ENCODE assay signal across 11 cellular contexts in genomic region chr9:136343121-136343883, GRCh38. TPM values are rescaled to one million over a fixed set of nuclear protein-coding genes. Genes with fewer than 3 reads are reported as not detected.
A peak's percentile ranks its signal among the peaks of the same experiment; 100 is the strongest.
DNase-seq lines count a peak whose midpoint lies in the region; ATAC-seq, FAIRE-seq and TF ChIP-seq lines count a peak whose summit lies in the region.
"Had no signal": no experiment of that assay in that cellular context is flagged by ENCODE, and none has a peak within 500 bp of the region (broad histone marks: within the 10 kb centered on the region; RNA-seq: fewer than 3 reads in every experiment).

No MANE protein-coding gene starts in this region.

- intact Hi-C loops in Right ventricle myocardium inferior (cut with DNase I): loop anchor here (1.0 kb wide), 1 partner anchor 20 kb away; the partner anchor contains the start of gene DNLZ

- H2BK15ac ChIP-seq in H9 (ENCODE audit: low read depth, low read length): no peak overlapping the region

- H3K9me3 ChIP-seq in H9 (ENCODE audit: control insufficient read depth, low read depth, low read length) (no peaks in the 10 kb centered on the region), parathyroid adenoma (ENCODE audit: control insufficient read depth, low read length) (no peaks in the 10 kb centered on the region), SJCRH30 (replicated peaks) (no peaks in the 10 kb centered on the region)
- H3K9me3 ChIP-seq: SJSA1 had no signal

- H3K27ac ChIP-seq in H9 (ENCODE audit: insufficient read length, low read depth, low read length) (no peak overlapping the region), parathyroid adenoma (no peak overlapping the region), SJCRH30 (no peak overlapping the region)
- H3K27ac ChIP-seq: epithelial cell of prostate, SJSA1 had no signal

- no peak overlapping the region for H2BK12ac ChIP-seq in H9 (ENCODE audit: insufficient read length, low read depth, low read length)

- no peak overlapping the region for H3K9ac ChIP-seq in H9 (ENCODE audit: extremely low read depth, insufficient read length, low read length)
- no peak overlapping the region for H3K9ac ChIP-seq in parathyroid adenoma

- DNase-seq in H9: peak; percentile 68
- DNase-seq in Right ventricle myocardium inferior (ENCODE audit: missing footprints): no peak
- DNase-seq in SJCRH30: no peak
- no peak for DNase-seq in GM12891 (ENCODE audit: insufficient read length, low spot score)

- H3K79me2 ChIP-seq in H9 (ENCODE audit: insufficient read depth, low read length): no peaks in the 10 kb centered on the region
- H3K79me2 ChIP-seq in parathyroid adenoma: no peaks in the 10 kb centered on the region

- H3K4me2 ChIP-seq in H9 (ENCODE audit: insufficient read depth, insufficient read length, low read length) (no peak overlapping the region), parathyroid adenoma (ENCODE audit: low read length) (peak overlapping the region; percentile 83)

- H4K5ac ChIP-seq in H9 (ENCODE audit: insufficient read length, low read depth, low read length): no peak overlapping the region

- H3K4me3 ChIP-seq in parathyroid adenoma (ENCODE audit: low read depth, low read length) (peak overlapping the region; percentile 47), SJCRH30 (no peak overlapping the region)
- H3K4me3 ChIP-seq: SJSA1 had no signal

- no CpG with 5 or more reads among the region's 23 CpGs for WGBS in H9 (ENCODE audit: extremely low coverage, insufficient read length, low lambda C conversion rate)

- H3K4me1 ChIP-seq in H9 (ENCODE audit: insufficient read depth, low read length) (no peaks in the 10 kb centered on the region), parathyroid adenoma (peaks cover 5% of the 10 kb centered on the region), SJCRH30 (peaks cover 35% of the 10 kb centered on the region)

- no peak overlapping the region for H2BK120ac ChIP-seq in H9 (ENCODE audit: low read depth, low read length, poor library complexity, severe bottlenecking)

- H3K4ac ChIP-seq in H9 (ENCODE audit: low read depth, low read length): no peak overlapping the region; the same call in 1 of the 2 replicates

- peak overlapping the region in 2 of 3 experiments; percentile 83 to 94; a peak in 3 of 7 replicates for H3K27ac Mint-ChIP-seq in H9
- H3K27ac Mint-ChIP-seq: activated CD4-positive, alpha-beta T cell treated with anti-CD3 and anti-CD28 coated beads, Interleukin-2, amount 10 ng/mL, durations not matched to agents 24 days and 14 days; activated naive CD8-positive, alpha-beta T cell had no signal

- no peak for FAIRE-seq in GM12891 (lab: Jason Lieb, UNC)

- no peaks in the 10 kb centered on the region for H3K9me3 Mint-ChIP-seq in H9
- H3K9me3 Mint-ChIP-seq: activated CD4-positive, alpha-beta T cell treated with anti-CD3 and anti-CD28 coated beads, Interleukin-2, amount 10 ng/mL, durations not matched to agents 24 days and 14 days had no signal

- no peak overlapping the region for H3T11ph ChIP-seq in H9 (ENCODE audit: low read length)

- no peaks in the 10 kb centered on the region for H4K20me1 ChIP-seq in H9 (ENCODE audit: control insufficient read depth, insufficient read depth, insufficient read length)

- no peak for TF ChIP-seq POLR2A in GM12891 (IDR thresholded peaks at IDR 0.05; ENCODE audit: low read depth, low read length)

- TF ChIP-seq CTCF in H9 (conservative IDR thresholded peaks at IDR 0.05) (no peak), parathyroid adenoma (IDR thresholded peaks at IDR 0.05) (no peak)

- H3K79me1 ChIP-seq in H9 (ENCODE audit: insufficient read depth, low read depth, low read length, poor library complexity, severe bottlenecking): no peaks in the 10 kb centered on the region

- peak overlapping the region; percentile 47 for H3K18ac ChIP-seq in H9 (ENCODE audit: insufficient read length, low read depth, low read length)

- H3K27me3 ChIP-seq in H9 (ENCODE audit: insufficient read depth, low read length) (no peaks in the 10 kb centered on the region), parathyroid adenoma (ENCODE audit: control insufficient read depth, insufficient read depth, low read length) (no peaks in the 10 kb centered on the region), SJCRH30 (no peaks in the 10 kb centered on the region)
- H3K27me3 ChIP-seq: SJSA1 had no signal

- H4K91ac ChIP-seq in H9 (ENCODE audit: insufficient read length, low read depth, low read length): peak overlapping the region; percentile 8

- ATAC-seq in Right ventricle myocardium inferior: peak; percentile 64
- ATAC-seq in GM21786 (IDR thresholded peaks at IDR 0.05; ENCODE audit: unreplicated experiment): no peak

- H3K36me3 ChIP-seq in parathyroid adenoma (ENCODE audit: control insufficient read depth, insufficient read depth, low read length) (no peaks in the 10 kb centered on the region), SJCRH30 (peaks cover 19% of the 10 kb centered on the region)

- no peak overlapping the region for H3K56ac ChIP-seq in H9 (ENCODE audit: insufficient read length, low read depth, low read length)

- no peak overlapping the region for H4K8ac ChIP-seq in H9 (replicated peaks; ENCODE audit: insufficient read length, low read depth, low read length)

- no peak overlapping the region for H3K23ac ChIP-seq in H9 (ENCODE audit: insufficient read length, low read depth, low read length)

- H3K14ac ChIP-seq in H9 (ENCODE audit: insufficient read depth, low read length): peak overlapping the region; percentile 50

- no peak overlapping the region for H2BK5ac ChIP-seq in H9 (ENCODE audit: insufficient read length, low read length)

- H3K36me3 Mint-ChIP-seq in H9 (ENCODE audit: insufficient read depth in 1 of 3, low read depth in 3 of 3): no peaks in the 10 kb centered on the region; a peak in 1 of 7 replicates
- H3K36me3 Mint-ChIP-seq: activated naive CD8-positive, alpha-beta T cell had no signal

- no peaks in the 10 kb centered on the region; the same call in 1 of the 2 replicates for H3K27me3 Mint-ChIP-seq in H9 (ENCODE audit: low read depth)
- H3K27me3 Mint-ChIP-seq: activated CD4-positive, alpha-beta T cell treated with anti-CD3 and anti-CD28 coated beads, Interleukin-2, amount 10 ng/mL, durations not matched to agents 24 days and 14 days; activated naive CD8-positive, alpha-beta T cell had no signal

- no peak overlapping the region for H2BK20ac ChIP-seq in H9 (ENCODE audit: low read depth, low read length, poor library complexity, severe bottlenecking)

- no peak overlapping the region for H2AK5ac ChIP-seq in H9 (ENCODE audit: insufficient read length, low read length)

- H2AFZ ChIP-seq in H9 (ENCODE audit: low read length) (no peak overlapping the region), parathyroid adenoma (peak overlapping the region; percentile 75)

- peaks cover 6 to 30% of the 10 kb centered on the region in 2 experiments; a peak in 3 of 4 replicates for H3K4me1 Mint-ChIP-seq in H9
- H3K4me1 Mint-ChIP-seq: activated CD4-positive, alpha-beta T cell treated with anti-CD3 and anti-CD28 coated beads, Interleukin-2, amount 10 ng/mL, durations not matched to agents 24 days and 14 days had no signal

- no peaks in the 10 kb centered on the region for H3K23me2 ChIP-seq in H9 (ENCODE audit: insufficient read length, low read depth, low read length, poor library complexity, severe bottlenecking)

- peak overlapping the region; percentile 59 to 80 for H3K4me3 Mint-ChIP-seq in H9
- H3K4me3 Mint-ChIP-seq: activated naive CD8-positive, alpha-beta T cell had no signal

TF ChIP-seq in GM12891, 5 proteins besides CTCF, POLR2A, EP300 and RAD21:
- TF ChIP-seq PAX5 (IDR thresholded peaks at IDR 0.05; ENCODE audit: insufficient read depth, low read length, severe bottlenecking): no peak
- TF ChIP-seq POU2F2 (IDR thresholded peaks at IDR 0.05; ENCODE audit: low read depth, low read length): no peak
- no peak for TF ChIP-seq POLR2AphosphoS5 (IDR thresholded peaks at IDR 0.05; ENCODE audit: low read depth, low read length)
- no peak for TF ChIP-seq TAF1 (IDR thresholded peaks at IDR 0.05; ENCODE audit: low read depth, low read length)
- TF ChIP-seq SPI1 (IDR thresholded peaks at IDR 0.05; ENCODE audit: low read depth, low read length): no peak

RNA-seq across cellular contexts. Expression of gene GPSM1, which starts 16.0 kb away (rescaled TPM):
- total RNA-seq in H9 (2021) (22.1 and 24.7 TPM in 2 replicates), Right ventricle myocardium inferior (48.6 TPM)
- 52.5 and 57.2 TPM in 2 replicates for total RNA-seq in SJCRH30 (2014; rRNA removed; shearing (Covaris generic))
- 0.04 TPM for polyA plus RNA-seq in GM12891 (2012; ENCODE audit: low read depth, missing spikeins)

RNA-seq across cellular contexts. Expression of gene DNLZ, which starts 20.2 kb away (rescaled TPM):
- total RNA-seq in H9 (2021): 22.3 and 24.8 TPM in 2 replicates
- total RNA-seq in Right ventricle myocardium inferior: 40.6 TPM
- total RNA-seq in SJCRH30 (2014; rRNA removed; shearing (Covaris generic)): 17.0 and 19.4 TPM in 2 replicates
- polyA plus RNA-seq in GM12891 (2012; ENCODE audit: low read depth, missing spikeins): 12.1 TPM

RNA-seq across cellular contexts. Expression of gene CARD9, which starts 30.2 kb away (rescaled TPM):
- total RNA-seq in H9 (2021) (5.5 and 5.6 TPM in 2 replicates), Right ventricle myocardium inferior (1.4 TPM)
- total RNA-seq in SJCRH30 (2014; rRNA removed; shearing (Covaris generic)): 8.8 and 11.8 TPM in 2 replicates
- polyA plus RNA-seq in GM12891 (2012; ENCODE audit: low read depth, missing spikeins): 0.33 TPM

RNA-seq across cellular contexts. Expression of gene CCDC187, which starts 39.4 kb away (rescaled TPM):
- 0.07 and 0.09 TPM in 2 replicates for total RNA-seq in H9 (2021)
- total RNA-seq in Right ventricle myocardium inferior: not detected
- 0.05 TPM in 1 of 2 replicates, not detected in the other for total RNA-seq in SJCRH30 (2014; rRNA removed; shearing (Covaris generic))
- 0.03 TPM for polyA plus RNA-seq in GM12891 (2012; ENCODE audit: low read depth, missing spikeins)
- total RNA-seq: activated CD4-positive, alpha-beta T cell treated with anti-CD3 and anti-CD28 coated beads, Interleukin-2, amount 10 ng/mL, durations not matched to agents 24 days and 14 days; SJSA1 had no signal
- polyA plus RNA-seq: liver had no signal

RNA-seq across cellular contexts. Expression of gene SNAPC4, which starts 56.7 kb away (rescaled TPM):
- total RNA-seq in H9 (2021) (29.7 TPM in 2 replicates), Right ventricle myocardium inferior (4.0 TPM)
- total RNA-seq in SJCRH30 (2014; rRNA removed; shearing (Covaris generic)): 7.5 and 8.9 TPM in 2 replicates
- 9.8 TPM for polyA plus RNA-seq in GM12891 (2012; ENCODE audit: low read depth, missing spikeins)
